Comparison of ENCODE assay signal across 16 cellular contexts in genomic region chr17:21198411-21198810, GRCh38.
"Had no signal": no experiment of that assay in that cellular context is flagged by ENCODE, and none has a peak within 500 bp of the region (broad histone marks: within the 10 kb centered on the region; RNA-seq: fewer than 3 reads in every experiment).

No MANE protein-coding gene starts in this region.

- H3K4me3 ChIP-seq: adrenal gland, cardiac muscle cell, dorsolateral prefrontal cortex, hepatocyte, right atrium auricular region, smooth muscle cell, upper lobe of left lung had no signal

- H3K9me3 ChIP-seq: adrenal gland, right atrium auricular region, upper lobe of left lung had no signal

- DNase-seq: activated CD4-positive, alpha-beta T cell treated with anti-CD3 and anti-CD28 coated beads, Interleukin-2, amount 50 U/mL, for 4 hours; activated CD4-positive, CD25-positive, alpha-beta regulatory T cell treated with anti-CD3 and anti-CD28 coated beads, Interleukin-2, amount 50 U/mL, for 72 hours; activated effector memory CD4-positive, alpha-beta T cell treated with Interleukin-2 at 50 U/mL for 16 hours; activated T-cell treated with anti-CD3 and anti-CD28 coated beads, Interleukin-2, amount 50 U/mL, for 1 hour; adrenal gland; dorsolateral prefrontal cortex; naive thymus-derived CD4-positive, alpha-beta T cell; T1000; upper lobe of left lung had no signal

- H3K4me2 ChIP-seq: hepatocyte, smooth muscle cell had no signal

- FAIRE-seq: keratinocyte had no signal

- H3K27me3 ChIP-seq: adrenal gland, cardiac muscle cell, dorsolateral prefrontal cortex, hepatocyte, right atrium auricular region, upper lobe of left lung had no signal

- H3K27ac ChIP-seq: adrenal gland, cardiac muscle cell, dorsolateral prefrontal cortex, hepatocyte, right atrium auricular region, upper lobe of left lung had no signal

- H2AFZ ChIP-seq: hepatocyte had no signal

- ATAC-seq: esophagus mucosa; left lobe of liver; naive thymus-derived CD4-positive, alpha-beta T cell had no signal
